Comparison of ENCODE assay signal across 8 cellular contexts in genomic region chr20:58892932-58893224, GRCh38. TPM values are rescaled to one million over a fixed set of nuclear protein-coding genes. Genes with fewer than 3 reads are reported as not detected.
DNase-seq lines count a peak whose midpoint lies in the region; ATAC-seq and TF ChIP-seq lines count a peak whose summit lies in the region.

No MANE protein-coding gene starts in this region.

- no peaks in the 10 kb centered on the region for H3K27me3 Mint-ChIP-seq in CD4-positive, alpha-beta T cell
- H3K27me3 Mint-ChIP-seq in brain, result peaks cover 11% of the 10 kb centered on the region

- peaks cover 45% of the 10 kb centered on the region for H4K20me1 ChIP-seq in KMS-11 (ENCODE audit: insufficient read depth)

- H3K36me3 Mint-ChIP-seq in CD4-positive, alpha-beta T cell (ENCODE audit: low read depth), result peaks cover 70% of the 10 kb centered on the region
- peaks cover 21% of the 10 kb centered on the region for H3K36me3 Mint-ChIP-seq in brain

- ATAC-seq in CD4-positive, alpha-beta T cell (ENCODE audit: poor library complexity), result no peak
- no peak for ATAC-seq in GM21619 (IDR thresholded peaks at IDR 0.05; ENCODE audit: unreplicated experiment)
- ATAC-seq in HG02763 (IDR thresholded peaks at IDR 0.05; ENCODE audit: unreplicated experiment), result no peak

- peaks cover 59% of the 10 kb centered on the region for H3K79me2 ChIP-seq in KMS-11 (ENCODE audit: insufficient read depth, low read depth)

- no peak for TF ChIP-seq CTCF in CD4-positive, alpha-beta T cell (IDR thresholded peaks at IDR 0.05)
- TF ChIP-seq CTCF in KMS-11 (conservative IDR thresholded peaks at IDR 0.05; ENCODE audit: low read depth, low read length) (no peak), brain (conservative IDR thresholded peaks at IDR 0.05) (peak in 1 of 2 experiments; percentile 4)

- H3K4me1 ChIP-seq in KMS-11 (ENCODE audit: low read depth, poor library complexity, severe bottlenecking), result peaks cover 51% of the 10 kb centered on the region
- peaks cover 17% of the 10 kb centered on the region for H3K4me1 ChIP-seq in mucosa of stomach (ENCODE audit: control insufficient read depth, insufficient read depth, low read length)

- H2AFZ ChIP-seq in KMS-11 (ENCODE audit: low read depth), result no peak overlapping the region

- peak overlapping the region; percentile 95 for H3K27ac ChIP-seq in CD4-positive, alpha-beta T cell (ENCODE audit: low read depth, low read length)
- peak overlapping the region; percentile 95 for H3K27ac ChIP-seq in KMS-11

- H3K9ac ChIP-seq in KMS-11, result peak overlapping the region; percentile 97
- peak overlapping the region; percentile 94 for H3K9ac ChIP-seq in mucosa of stomach (ENCODE audit: low read length)

- H3K9me3 ChIP-seq in CD4-positive, alpha-beta T cell (ENCODE audit: control insufficient read depth, low read length), result no peaks in the 10 kb centered on the region
- H3K9me3 ChIP-seq in mucosa of stomach (ENCODE audit: control insufficient read depth, low read length), result no peaks in the 10 kb centered on the region

- H3K36me3 ChIP-seq in KMS-11 (ENCODE audit: insufficient read depth), result peaks cover 3% of the 10 kb centered on the region; the same call in 1 of the 2 replicates
- no peaks in the 10 kb centered on the region for H3K36me3 ChIP-seq in mucosa of stomach (ENCODE audit: control insufficient read depth, insufficient read depth, low read length)

- CTCF ChIA-PET in CD4-positive, alpha-beta T cell (lab: Charles Lee), result no interaction called here

- H3K4me3 Mint-ChIP-seq in CD4-positive, alpha-beta T cell, result peak overlapping the region; percentile 100
- H3K4me3 Mint-ChIP-seq in brain, result peak overlapping the region; percentile 98 to 100 (median 99)

- H3K4me3 ChIP-seq in KMS-11 (IDR thresholded peaks at IDR 0.05; ENCODE audit: insufficient read depth, low read depth, low read length) (no peak overlapping the region), mucosa of stomach (ENCODE audit: low read length) (no peak overlapping the region)

- POLR2A ChIA-PET in CD4-positive, alpha-beta T cell (lab: Charles Lee), result interaction anchor here (0.6 to 1.6 kb wide), 8 partner anchors 13 to 241 kb away, joined by 3 to 5 read pairs (median 3); partner anchors contain the start of gene ATP5F1E

- no peaks in the 10 kb centered on the region for H3K27me3 ChIP-seq in CD4-positive, alpha-beta T cell (ENCODE audit: control insufficient read depth, insufficient read depth, low read length)
- no peaks in the 10 kb centered on the region for H3K27me3 ChIP-seq in KMS-11 (ENCODE audit: insufficient read depth, low read depth)
- no peaks in the 10 kb centered on the region for H3K27me3 ChIP-seq in mucosa of stomach (ENCODE audit: control insufficient read depth, insufficient read depth, low read length)

- peak overlapping the region; percentile 99 for H3K27ac Mint-ChIP-seq in CD4-positive, alpha-beta T cell
- peak overlapping the region; percentile 99 to 100 (median 99) for H3K27ac Mint-ChIP-seq in brain

- H3K4me1 Mint-ChIP-seq in CD4-positive, alpha-beta T cell (ENCODE audit: low read depth), result peaks cover 62% of the 10 kb centered on the region
- H3K4me1 Mint-ChIP-seq in brain, result peaks cover 56% of the 10 kb centered on the region

- H3K4me2 ChIP-seq in KMS-11, result peak overlapping the region; percentile 94

- H3K9me3 Mint-ChIP-seq in CD4-positive, alpha-beta T cell, result no peaks in the 10 kb centered on the region
- H3K9me3 Mint-ChIP-seq in brain, result peaks cover 0 to 5% (median 0%) of the 10 kb centered on the region in 5 experiments

- intact Hi-C loops in CD4-positive, alpha-beta T cell (cut with DNase I, micrococcal nuclease), result loop anchor here (2.0 to 10.0 kb wide), 8 partner anchors 14 to 1501 kb away; partner anchors contain the start of genes NELFCD (in 2 of the 2), PRELID3B (in 1 of the 2), RAB22A (in 1 of the 2) and RBM38 (in 1 of the 2)

- DNase-seq in CD4-positive, alpha-beta T cell, result no peak
- no peak for DNase-seq in UCSD-AML1 (lab: John Stamatoyannopoulos, UW; ENCODE audit: unreplicated experiment)
- no peak for DNase-seq in KG1 (lab: John Stamatoyannopoulos, UW)

RNA-seq across cellular contexts. Expression of gene GNAS, which starts 40.4 kb away (rescaled TPM):
- 1,000 to 10,000 TPM; 1,245 to 1,317 TPM for total RNA-seq in CD4-positive, alpha-beta T cell
- 3,328 TPM for polyA plus RNA-seq in brain (ENCODE audit: insufficient read depth, low read depth, low replicate concordance)

RNA-seq across cellular contexts. Expression of gene GNAS-AS1, which starts 42.2 kb away (rescaled TPM):
- not detected for total RNA-seq in CD4-positive, alpha-beta T cell
- not detected for polyA plus RNA-seq in brain (ENCODE audit: insufficient read depth, low read depth, low replicate concordance)
